ENCODE assay signal across 8 cellular contexts in the genomic region with DNA sequence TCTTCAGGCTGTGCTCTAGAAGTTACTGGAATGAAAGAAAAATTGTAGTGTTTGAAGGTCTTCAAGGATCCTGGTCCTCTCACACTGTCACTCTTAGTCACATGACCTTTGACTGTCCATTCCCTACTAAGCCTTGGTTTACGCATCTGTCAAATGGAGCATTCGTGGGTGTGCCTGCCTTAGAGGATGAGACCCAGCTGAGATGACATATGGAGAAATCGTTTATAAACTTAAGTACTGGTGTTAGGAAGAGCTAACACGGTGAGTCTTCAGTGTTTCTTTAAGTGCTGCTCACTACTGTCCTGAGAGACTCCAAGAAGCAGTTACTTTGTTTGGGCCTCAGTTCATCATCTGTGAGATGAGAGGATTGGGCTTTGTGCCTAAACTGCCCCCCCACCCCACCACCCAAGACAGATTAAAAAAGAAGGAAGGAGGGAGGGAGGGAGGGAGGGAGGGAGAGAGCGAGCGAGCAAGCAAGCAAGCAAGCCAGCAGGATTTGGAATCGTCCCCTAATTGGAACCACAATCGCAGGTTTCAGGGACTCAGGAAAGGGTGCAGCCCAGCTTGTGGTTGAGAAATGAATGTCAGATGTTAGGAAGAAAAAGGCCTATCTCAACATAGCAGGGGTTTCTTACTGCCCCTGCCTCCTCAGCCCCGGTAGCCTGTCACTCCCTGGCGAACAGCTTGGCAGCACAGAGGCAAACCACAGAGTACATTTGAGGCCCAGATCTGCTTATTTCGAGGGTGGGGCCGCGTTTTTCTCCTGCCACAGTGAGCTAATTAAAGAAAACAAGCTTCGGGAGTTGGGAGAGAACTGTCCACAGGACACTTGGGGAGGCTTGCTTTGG. TPM values are rescaled to one million over a fixed set of nuclear protein-coding genes. Genes with fewer than 3 reads are reported as not detected.
DNase-seq lines count a peak whose midpoint lies in the region; ATAC-seq and TF ChIP-seq lines count a peak whose summit lies in the region.

No MANE protein-coding gene starts in this region.

- peaks cover 47 to 67% (median 59%) of the 10 kb centered on the region in 4 donors for H3K4me1 Mint-ChIP-seq in CD4-positive, alpha-beta memory T cell
- peaks cover 41 to 48% of the 10 kb centered on the region in 2 donors for H3K4me1 Mint-ChIP-seq in natural killer cell

- peaks cover 26 to 39% of the 10 kb centered on the region in 2 donors for H3K36me3 Mint-ChIP-seq in CD4-positive, alpha-beta memory T cell
- no peaks in the 10 kb centered on the region for H3K36me3 Mint-ChIP-seq in natural killer cell

- peak overlapping the region; percentile 79 for H3K27ac ChIP-seq in CD4-positive, alpha-beta memory T cell (ENCODE audit: low read depth, low read length)
- H3K27ac ChIP-seq in RWPE1 (peak overlapping the region; percentile 84), cingulate gyrus (ENCODE audit: low read depth, low read length) (peak overlapping the region; percentile 7), substantia nigra (ENCODE audit: low read depth, low read length, poor library complexity, severe bottlenecking) (no peak overlapping the region)

- CTCF ChIA-PET in CD4-positive, alpha-beta memory T cell (lab: Charles Lee; ENCODE audit: partially characterized antibody): interaction anchor here (1.9 to 3.2 kb wide), 3 partner anchors 15 to 32 kb away, joined by 5 to 13 read pairs (median 6); a partner anchor contains a TSS
- CTCF ChIA-PET in RWPE1 (lab: Yijun Ruan, JAX): no interaction called here

- peak; percentile 46 to 73 (median 54) for DNase-seq in CD4-positive, alpha-beta memory T cell
- DNase-seq in RWPE1 (ENCODE audit: low spot score): no peak
- DNase-seq in natural killer cell: no peak
- DNase-seq in SHP77 treated with DMSO at 0.1 percent for 48 hours (lab: John Stamatoyannopoulos, UW): no peak
- no peak for DNase-seq in HuH-7.5 (ENCODE audit: low spot score)
- no peak for DNase-seq in substantia nigra (lab: John Stamatoyannopoulos, UW)

- peaks cover 14% of the 10 kb centered on the region for H3K36me3 ChIP-seq in CD4-positive, alpha-beta memory T cell (ENCODE audit: insufficient read depth, low read length)

- H3K27me3 ChIP-seq in CD4-positive, alpha-beta memory T cell (ENCODE audit: insufficient read depth, low read length): no peaks in the 10 kb centered on the region

- peak overlapping the region in 6 of 7 donors; percentile 94 to 99 (median 98) for H3K27ac Mint-ChIP-seq in CD4-positive, alpha-beta memory T cell
- peak overlapping the region; percentile 56 to 93 for H3K27ac Mint-ChIP-seq in natural killer cell

- H3K9me3 Mint-ChIP-seq in CD4-positive, alpha-beta memory T cell: peaks cover 0 to 3% (median 0%) of the 10 kb centered on the region in 8 donors
- H3K9me3 Mint-ChIP-seq in natural killer cell: no peaks in the 10 kb centered on the region

- ATAC-seq in natural killer cell (no peak), HG02588 (IDR thresholded peaks at IDR 0.05; ENCODE audit: unreplicated experiment) (no peak)

- no peaks in the 10 kb centered on the region for H3K27me3 Mint-ChIP-seq in CD4-positive, alpha-beta memory T cell
- H3K27me3 Mint-ChIP-seq in natural killer cell (ENCODE audit: low read depth in 2 of 2): no peaks in the 10 kb centered on the region

- TF ChIP-seq CTCF in RWPE1 (conservative IDR thresholded peaks at IDR 0.05; ENCODE audit: low read depth): no peak
- no peak for TF ChIP-seq CTCF in natural killer cell (IDR thresholded peaks at IDR 0.05)

- intact Hi-C loops in CD4-positive, alpha-beta memory T cell (cut with micrococcal nuclease): no loop called here
- intact Hi-C loops in natural killer cell (cut with micrococcal nuclease): no loop called here

- H3K4me3 ChIP-seq in CD4-positive, alpha-beta memory T cell (ENCODE audit: low read length in 2 of 2): peak overlapping the region; percentile 10 to 54

- H3K4me3 Mint-ChIP-seq in CD4-positive, alpha-beta memory T cell: peak overlapping the region; percentile 85 to 98 (median 94)
- H3K4me3 Mint-ChIP-seq in natural killer cell: peak overlapping the region; percentile 74

- H3K4me1 ChIP-seq in CD4-positive, alpha-beta memory T cell (ENCODE audit: insufficient read depth, low read length): peaks cover 99% of the 10 kb centered on the region

- POLR2A ChIA-PET in CD4-positive, alpha-beta memory T cell (lab: Charles Lee; ENCODE audit: partially characterized antibody): interaction anchor here (0.6 to 16.2 kb wide), 12 partner anchors 8 to 156 kb away, joined by 3 to 382 read pairs (median 5); a partner anchor contains a TSS
- POLR2A ChIA-PET in RWPE1 (lab: Yijun Ruan, JAX; ENCODE audit: low non-redundant PET): no interaction called here

- H3K9me3 ChIP-seq in CD4-positive, alpha-beta memory T cell (ENCODE audit: control insufficient read depth in 1 of 2, low read length in 2 of 2): no peaks in the 10 kb centered on the region

RNA-seq across cellular contexts. Expression of a gene that starts 32.7 kb away (rescaled TPM):
- 100 to 1,000 TPM; 189 to 197 TPM for total RNA-seq in CD4-positive, alpha-beta memory T cell
- polyA plus RNA-seq in CD4-positive, alpha-beta memory T cell: 10 to 100 TPM; 14.6 to 31.9 TPM
- 10 to 100 TPM; 47.1 to 72.6 (median 63.0) TPM for total RNA-seq in natural killer cell

Comparison
In these comparisons a context has a peak if more than half of its experiments do, and no peak if none do; other contexts are left out.
1. DNase-seq: peak in CD4-positive, alpha-beta memory T cell (5 of 5); none in RWPE1 (single experiment), natural killer cell (single experiment), SHP77 treated with DMSO at 0.1 percent for 48 hours (single experiment), HuH-7.5 (single experiment) and substantia nigra (0 of 49).